In genomic region chr2:197514754-197515153, GRCh38 we compare ENCODE assay signal across 8 cellular contexts. TPM values are rescaled to one million over a fixed set of nuclear protein-coding genes. Genes with fewer than 3 reads are reported as not detected.
DNase-seq lines count a peak whose midpoint lies in the region; ATAC-seq and TF ChIP-seq lines count a peak whose summit lies in the region.

No MANE protein-coding gene starts in this region.

- no peaks in the 10 kb centered on the region for H3K27me3 Mint-ChIP-seq in MCF 10A (ENCODE audit: insufficient read depth, unreplicated experiment)

- peaks cover 6% of the 10 kb centered on the region for H3K36me3 Mint-ChIP-seq in MCF 10A (ENCODE audit: insufficient read depth, unreplicated experiment)

- ATAC-seq in HG02973 (IDR thresholded peaks at IDR 0.05; ENCODE audit: unreplicated experiment) = no peak

- TF ChIP-seq CTCF in NB4 (IDR thresholded peaks at IDR 0.05; ENCODE audit: low read depth, low read length) (no peak), MCF 10A (IDR thresholded peaks at IDR 0.05; ENCODE audit: unreplicated experiment) (no peak)

- peak overlapping the region; percentile 96 for H3K4me3 Mint-ChIP-seq in MCF 10A (ENCODE audit: unreplicated experiment)

- H3K9me3 Mint-ChIP-seq in MCF 10A (ENCODE audit: unreplicated experiment) = no peaks in the 10 kb centered on the region

- peaks cover 15% of the 10 kb centered on the region for H3K4me1 Mint-ChIP-seq in MCF 10A (ENCODE audit: insufficient read depth, unreplicated experiment)

- CTCF ChIA-PET in MCF 10A (lab: Yijun Ruan, JAX) = interaction anchor here (0.6 to 2.3 kb wide), 4 partner anchors 13 to 92 kb away, joined by 4 to 9 read pairs (median 6); no protein-coding TSS in a partner anchor

- no peaks in the 10 kb centered on the region for H3K27me3 ChIP-seq in muscle layer of colon (ENCODE audit: control insufficient read depth in 1 of 2, insufficient read depth in 2 of 2, low read length in 2 of 2)

- peak overlapping the region; percentile 80 for H3K9ac ChIP-seq in muscle layer of colon (ENCODE audit: low read length)

- H3K9me3 ChIP-seq in muscle layer of colon (ENCODE audit: low read length) = no peaks in the 10 kb centered on the region

- DNase-seq in ELR (ENCODE audit: low read depth) = peak; percentile 58
- peak; percentile 63 for DNase-seq in NB4 (ENCODE audit: low read depth)
- no peak for DNase-seq in MCF 10A (ENCODE audit: unreplicated experiment)
- no peak for DNase-seq in stimulated activated CD4-positive, alpha-beta T cell treated with anti-CD3 and anti-CD28 coated beads, Interleukin-2, amount 100 ng/mL, for 48 hours
- no peak for DNase-seq in globus pallidus (ENCODE audit: low spot score)
- no peak for DNase-seq in stimulated activated CD4-positive, alpha-beta T cell treated with anti-CD3 and anti-CD28 coated beads, Interleukin-15, amount 100 ng/mL, for 24 hours

- H3K4me3 ChIP-seq in NB4 (ENCODE audit: low read depth, low read length) (peak overlapping the region; percentile 99), muscle layer of colon (ENCODE audit: low read depth in 1 of 2, low read length in 2 of 2) (peak overlapping the region in 1 of 2 donors; percentile 80)

- no TSS peak for BruUV-seq in MCF 10A (replicated peaks; lab: Mats Ljungman, UMichigan)

- no peak for TF ChIP-seq POLR2A in NB4 (IDR thresholded peaks at IDR 0.05; ENCODE audit: extremely low read depth, insufficient read length)

- peaks cover 13% of the 10 kb centered on the region for H3K4me1 ChIP-seq in muscle layer of colon (ENCODE audit: insufficient read depth, low read length)

- intact Hi-C loops in MCF 10A (cut with micrococcal nuclease) = loop anchor here (1.0 to 5.0 kb wide), 2 partner anchors 14 to 83 kb away; partner anchors contain the start of gene HSPE1

- POLR2A ChIA-PET in MCF 10A (lab: Yijun Ruan, JAX) = interaction anchor here (1.3 to 6.2 kb wide), 14 partner anchors 11 to 191 kb away, joined by 3 to 366 read pairs (median 20); partner anchors contain the start of genes COQ10B, HSPD1, HSPE1 and MARS2

- H3K27ac Mint-ChIP-seq in MCF 10A (ENCODE audit: low read depth, unreplicated experiment) = peak overlapping the region; percentile 98

- H3K36me3 ChIP-seq in muscle layer of colon (ENCODE audit: insufficient read depth, low read length) = no peaks in the 10 kb centered on the region

- peak overlapping the region; percentile 88 for H3K27ac ChIP-seq in muscle layer of colon (ENCODE audit: low read depth, low read length)

RNA-seq across cellular contexts. Expression of gene MOB4, which starts 1.1 kb away (rescaled TPM):
- 15.6 and 20.5 TPM in 2 replicates for total RNA-seq in MCF 10A (2022)

RNA-seq across cellular contexts. Expression of gene HSPE1, which starts 14.6 kb away (rescaled TPM):
- 80.0 and 95.2 TPM in 2 replicates for total RNA-seq in MCF 10A (2022)

RNA-seq across cellular contexts. Expression of gene HSPD1, which starts 15.1 kb away (rescaled TPM):
- 681 and 693 TPM in 2 replicates for total RNA-seq in MCF 10A (2022)

Comparison
In these comparisons a context has a peak if more than half of its experiments do, and no peak if none do; other contexts are left out.
1. DNase-seq: peak in ELR (single experiment) and NB4 (single experiment); none in MCF 10A (single experiment), stimulated activated CD4-positive, alpha-beta T cell treated with anti-CD3 and anti-CD28 coated beads, Interleukin-2, amount 100 ng/mL, for 48 hours (0 of 2), globus pallidus (single experiment) and stimulated activated CD4-positive, alpha-beta T cell treated with anti-CD3 and anti-CD28 coated beads, Interleukin-15, amount 100 ng/mL, for 24 hours (single experiment).